9 cellular contexts compared by ENCODE assay signal in genomic region chr7:22493160-22493925, GRCh38. TPM values are rescaled to one million over a fixed set of nuclear protein-coding genes. Genes with fewer than 3 reads are reported as not detected.
DNase-seq lines count a peak whose midpoint lies in the region; ATAC-seq, FAIRE-seq and TF ChIP-seq lines count a peak whose summit lies in the region.
"Not testable (repeated sequence)": the region's sequence is repeated elsewhere in the genome, so short reads cannot be mapped to it uniquely, and the experiment has no call there.
"Had no signal": no experiment of that assay in that cellular context is flagged by ENCODE, and none has a peak within 500 bp of the region (broad histone marks: within the 10 kb centered on the region; RNA-seq: fewer than 3 reads in every experiment).

No MANE protein-coding gene starts in this region.

- H3K36me3 Mint-ChIP-seq in activated CD4-positive, alpha-beta T cell treated with anti-CD3 and anti-CD28 coated beads, Interleukin-2, amount 10 ng/mL, durations not matched to agents 24 days and 14 days (ENCODE audit: low read depth): not testable (repeated sequence)

- H3K4me1 ChIP-seq in HEK293 (ENCODE audit: control insufficient read depth, insufficient read depth, low read length): not testable (repeated sequence)
- H3K4me1 ChIP-seq in PC-3 (ENCODE audit: insufficient read depth, low read length): peaks cover 14% of the 10 kb centered on the region
- H3K4me1 ChIP-seq in endothelial cell of umbilical vein (ENCODE audit: control insufficient read depth, extremely low read depth, insufficient read depth, low read length): peaks cover 37% of the 10 kb centered on the region

- POLR2A ChIA-PET in HEK293 (lab: Yijun Ruan, JAX); PC-3 (lab: Charles Lee; ENCODE audit: unreplicated experiment); endothelial cell of umbilical vein (lab: Charles Lee): not testable (repeated sequence)

- dilution Hi-C loops in endothelial cell of umbilical vein (cut with MboI; ENCODE audit: extremely low pct_ligation_motif_present, low sequenced_read_pairs): not testable (repeated sequence)

- H3K9me3 Mint-ChIP-seq in activated CD4-positive, alpha-beta T cell treated with anti-CD3 and anti-CD28 coated beads, Interleukin-2, amount 10 ng/mL, durations not matched to agents 24 days and 14 days: not testable (repeated sequence)

- TF ChIP-seq CTCF in D721Med (IDR thresholded peaks at IDR 0.05; ENCODE audit: insufficient read depth, missing control alignments); HEK293 (tag by site-specific recombination; IDR thresholded peaks at IDR 0.05); PC-3 (conservative IDR thresholded peaks at IDR 0.05; ENCODE audit: low read depth, low read length); bronchial epithelial cell (IDR thresholded peaks at IDR 0.05; ENCODE audit: insufficient read depth, low read length, severe bottlenecking); endothelial cell of umbilical vein (IDR thresholded peaks at IDR 0.05; ENCODE audit: extremely low read depth in 1 of 2, insufficient read depth in 1 of 2, low read depth in 1 of 2, low read length in 2 of 2): not testable (repeated sequence)

- not testable (repeated sequence) for BruUV-seq in PC-3 (replicated peaks; lab: Mats Ljungman, UMichigan); endothelial cell of umbilical vein (replicated peaks; lab: Mats Ljungman, UMichigan)

- not testable (repeated sequence) for TF ChIP-seq POLR2A in endothelial cell of umbilical vein (IDR thresholded peaks at IDR 0.05; ENCODE audit: low read depth, low read length)

- H3K27me3 ChIP-seq in PC-3 (ENCODE audit: low read length); bronchial epithelial cell (ENCODE audit: control insufficient read depth, insufficient read depth, low read length); endothelial cell of umbilical vein (ENCODE audit: control insufficient read depth in 2 of 2, insufficient read depth in 2 of 2, low read length in 2 of 2): not testable (repeated sequence)

- not testable (repeated sequence) for H3K9me1 ChIP-seq in endothelial cell of umbilical vein (replicated peaks; ENCODE audit: control insufficient read depth, extremely low read depth, insufficient read depth, low read length)

- ATAC-seq in PC-3: not testable (repeated sequence)
- ATAC-seq in esophagus mucosa: peak; percentile 27

- H3K4me2 ChIP-seq in PC-3 (ENCODE audit: low read length); endothelial cell of umbilical vein (ENCODE audit: insufficient read depth, low read length): not testable (repeated sequence)

- not testable (repeated sequence) for H3K79me2 ChIP-seq in PC-3 (ENCODE audit: low read length)
- peaks cover 27% of the 10 kb centered on the region for H3K79me2 ChIP-seq in endothelial cell of umbilical vein (ENCODE audit: control insufficient read depth, insufficient read depth, low read length)

- H3K9me3 ChIP-seq in HEK293 (ENCODE audit: control insufficient read depth, insufficient read depth, low read depth, low read length); PC-3 (ENCODE audit: low read length); endothelial cell of umbilical vein (replicated peaks; ENCODE audit: control insufficient read depth, insufficient read depth, low read length): not testable (repeated sequence)

- H3F3A ChIP-seq in PC-3 (ENCODE audit: low read length, unreplicated experiment): not testable (repeated sequence)

- H3K27me3 Mint-ChIP-seq in activated CD4-positive, alpha-beta T cell treated with anti-CD3 and anti-CD28 coated beads, Interleukin-2, amount 10 ng/mL, durations not matched to agents 24 days and 14 days: peaks cover 34% of the 10 kb centered on the region

- not testable (repeated sequence) for TF ChIP-seq EP300 in Ishikawa (IDR thresholded peaks at IDR 0.05; ENCODE audit: borderline replicate concordance)

- H3K4me3 ChIP-seq in HEK293 (ENCODE audit: low read depth, low read length); PC-3 (ENCODE audit: low read length); bronchial epithelial cell (ENCODE audit: low read depth, low read length); endothelial cell of umbilical vein (replicated peaks in 1 of 3; ENCODE audit: insufficient read depth in 1 of 3, low read depth in 1 of 3, low read length in 3 of 3): not testable (repeated sequence)

- H4K20me1 ChIP-seq in PC-3 (ENCODE audit: low read length); endothelial cell of umbilical vein (replicated peaks; ENCODE audit: control insufficient read depth, extremely low read depth, insufficient read depth, low read length): not testable (repeated sequence)

- not testable (repeated sequence) for H3K36me3 ChIP-seq in HEK293 (ENCODE audit: control insufficient read depth in 2 of 2, insufficient read depth in 1 of 2, low read length in 2 of 2); PC-3 (ENCODE audit: low read depth, low read length); bronchial epithelial cell (ENCODE audit: control insufficient read depth, insufficient read depth, low read length); endothelial cell of umbilical vein (ENCODE audit: control insufficient read depth in 2 of 2, extremely low read depth in 1 of 2, insufficient read depth in 2 of 2, low read length in 2 of 2)

- not testable (repeated sequence) for H3K9me2 ChIP-seq in PC-3 (replicated peaks; ENCODE audit: low read length)

- FAIRE-seq in D721Med (lab: Jason Lieb, UNC): peak; percentile 32
- FAIRE-seq in bronchial epithelial cell (lab: Jason Lieb, UNC); endothelial cell of umbilical vein (lab: Jason Lieb, UNC): not testable (repeated sequence)

- H3K27ac Mint-ChIP-seq in activated CD4-positive, alpha-beta T cell treated with anti-CD3 and anti-CD28 coated beads, Interleukin-2, amount 10 ng/mL, durations not matched to agents 24 days and 14 days: not testable (repeated sequence)

- H3K9ac ChIP-seq in PC-3 (ENCODE audit: low read length); endothelial cell of umbilical vein (replicated peaks; ENCODE audit: extremely low read depth, insufficient read depth, low read length): not testable (repeated sequence)

- TF ChIP-seq RAD21 in Ishikawa (IDR thresholded peaks at IDR 0.05; ENCODE audit: low read depth): not testable (repeated sequence)

- H3K4me1 Mint-ChIP-seq in activated CD4-positive, alpha-beta T cell treated with anti-CD3 and anti-CD28 coated beads, Interleukin-2, amount 10 ng/mL, durations not matched to agents 24 days and 14 days: not testable (repeated sequence)

- not testable (repeated sequence) for H3K27ac ChIP-seq in HEK293 (ENCODE audit: extremely low read depth, low read depth, low read length); PC-3 (ENCODE audit: low read length); endothelial cell of umbilical vein (ENCODE audit: insufficient read depth, low read depth, low read length)

- intact Hi-C loops in PC-3 (cut with micrococcal nuclease); activated CD4-positive, alpha-beta T cell treated with anti-CD3 and anti-CD28 coated beads, Interleukin-2, amount 10 ng/mL, durations not matched to agents 24 days and 14 days (cut with micrococcal nuclease); endothelial cell of umbilical vein (cut with micrococcal nuclease): not testable (repeated sequence)

- CTCF ChIA-PET in HEK293 (lab: Yijun Ruan, JAX); PC-3 (lab: Charles Lee); endothelial cell of umbilical vein (lab: Charles Lee): not testable (repeated sequence)

- not testable (repeated sequence) for H3K4me3 Mint-ChIP-seq in activated CD4-positive, alpha-beta T cell treated with anti-CD3 and anti-CD28 coated beads, Interleukin-2, amount 10 ng/mL, durations not matched to agents 24 days and 14 days

- not testable (repeated sequence) for DNase-seq in D721Med (ENCODE audit: insufficient read length, low spot score)
- DNase-seq in PC-3 (peak; percentile 21), bronchial epithelial cell (ENCODE audit: low read depth) (peak; percentile 35), endothelial cell of umbilical vein (ENCODE audit: low read depth, low spot score) (peak; percentile 71)
- DNase-seq in activated CD4-positive, alpha-beta T cell treated with anti-CD3 and anti-CD28 coated beads, Interleukin-2, amount 10 ng/mL, durations not matched to agents 24 days and 14 days: peak; percentile 34

- H2AFZ ChIP-seq in PC-3 (ENCODE audit: low read length); endothelial cell of umbilical vein (ENCODE audit: low read depth, low read length): not testable (repeated sequence)

TF ChIP-seq in HEK293, 187 proteins besides CTCF, POLR2A, EP300 and RAD21:
- TF ChIP-seq SCRT2 (tag by site-specific recombination; IDR thresholded peaks at IDR 0.05): peak; percentile 93

TF ChIP-seq in Ishikawa, 13 proteins besides CTCF, POLR2A, EP300 and RAD21:
- TF ChIP-seq CEBPB (IDR thresholded peaks at IDR 0.05): peak; percentile 60

RNA-seq across cellular contexts. Expression of gene STEAP1B, which starts 6.6 kb away (rescaled TPM):
- total RNA-seq in PC-3 (2014; rRNA removed) (0.47 TPM in 1 of 2 replicates, not detected in the other), bronchial epithelial cell (3.7 and 5.9 TPM in 2 replicates), endothelial cell of umbilical vein (46.1 and 55.4 TPM in 2 replicates), esophagus mucosa (2.0 TPM)
- total RNA-seq in activated CD4-positive, alpha-beta T cell treated with anti-CD3 and anti-CD28 coated beads, Interleukin-2, amount 10 ng/mL, durations not matched to agents 24 days and 14 days: 0.21 TPM in 1 of 2 replicates, not detected in the other
- polyA plus RNA-seq in endothelial cell of umbilical vein: 25.2 and 32.2 TPM in 2 replicates
- 36.1 and 46.3 TPM in 2 replicates for polyA plus RNA-seq in endothelial cell of umbilical vein (2011; cell fraction: cytosol; rRNA removed)
- 30.9 and 37.8 TPM in 2 replicates for polyA plus RNA-seq in endothelial cell of umbilical vein (2011; cell fraction: nucleus; rRNA removed)
- 41.2 and 88.7 TPM in 2 replicates for polyA plus RNA-seq in endothelial cell of umbilical vein (2012)
- polyA minus RNA-seq in endothelial cell of umbilical vein: 35.1 and 37.3 TPM in 2 replicates
- polyA minus RNA-seq in endothelial cell of umbilical vein (2011; cell fraction: cytosol; rRNA and poly(A)+ RNA removed): not detected
- polyA minus RNA-seq in endothelial cell of umbilical vein (2011; cell fraction: nucleus; rRNA and poly(A)+ RNA removed): 37.3 and 66.7 TPM in 2 replicates
- total RNA-seq: CD4-positive, alpha-beta memory T cell had no signal
- polyA plus RNA-seq: CD4-positive, alpha-beta memory T cell had no signal
